ENCODE assay signal across 8 cellular contexts in the genomic region with DNA sequence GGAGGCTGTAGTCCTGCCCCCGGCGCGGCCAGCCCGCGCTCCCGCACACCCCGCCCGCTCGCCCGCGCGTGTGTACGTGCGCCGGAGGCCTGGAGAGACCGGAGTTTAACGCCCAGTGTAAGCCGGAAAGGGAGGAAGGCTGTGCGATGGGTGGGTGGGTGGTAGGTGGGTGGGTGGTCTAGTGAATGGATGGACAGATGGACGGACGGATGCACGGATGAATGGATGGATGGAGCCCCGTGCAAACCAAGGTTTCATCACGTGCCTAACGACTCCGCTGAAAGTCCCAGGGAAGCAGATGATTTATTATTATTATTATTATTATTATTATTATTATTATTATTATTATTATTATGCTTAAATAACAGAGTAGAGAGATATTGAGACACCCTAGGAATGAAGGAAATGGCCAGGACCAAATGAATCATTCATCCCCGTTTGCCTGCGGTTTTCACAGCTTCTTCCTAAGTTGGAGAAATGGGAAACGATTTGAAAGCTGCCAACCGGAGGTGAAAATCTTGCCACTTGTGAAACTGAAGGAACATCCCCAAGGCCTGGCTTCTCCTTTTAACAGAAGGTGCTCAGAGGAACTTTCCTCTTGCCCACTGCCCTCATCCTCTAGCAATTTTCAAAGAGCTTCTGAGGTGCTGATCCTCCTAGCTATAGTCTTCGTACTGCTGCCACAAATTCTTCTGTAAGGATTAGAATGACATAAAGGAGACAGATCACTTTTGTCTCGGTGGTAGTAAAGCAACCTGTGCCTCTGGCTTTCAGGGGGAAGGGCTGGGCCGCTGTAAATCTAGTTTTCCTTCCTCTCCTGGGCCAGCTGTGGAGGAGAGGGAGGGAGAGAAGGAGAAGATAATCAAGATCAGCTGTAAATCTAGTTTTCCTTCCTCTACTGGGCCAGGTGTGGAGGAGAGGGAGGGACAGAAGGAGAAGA. TPM values are rescaled to one million over a fixed set of nuclear protein-coding genes. Genes with fewer than 3 reads are reported as not detected.
DNase-seq lines count a peak whose midpoint lies in the region; ATAC-seq and TF ChIP-seq lines count a peak whose summit lies in the region.

No MANE protein-coding gene starts in this region.

- peak overlapping the region; percentile 72 for H2AFZ ChIP-seq in KMS-11 (ENCODE audit: low read depth)
- H2AFZ ChIP-seq in osteoblast (ENCODE audit: low read length), result no peak overlapping the region

- H3K4me2 ChIP-seq in KMS-11 (peak overlapping the region; percentile 23; the same call in 1 of the 2 replicates), osteoblast (ENCODE audit: insufficient read depth, low read length) (peak overlapping the region; percentile 71)

- no peaks in the 10 kb centered on the region for H3K27me3 ChIP-seq in KMS-11 (ENCODE audit: insufficient read depth, low read depth)
- H3K27me3 ChIP-seq in endodermal cell (ENCODE audit: control insufficient read depth, insufficient read depth, low read length, poor library complexity, severe bottlenecking), result peaks cover 38% of the 10 kb centered on the region
- H3K27me3 ChIP-seq in osteoblast (ENCODE audit: insufficient read depth, low read length), result peaks cover 4% of the 10 kb centered on the region

- H3K36me3 ChIP-seq in KMS-11 (ENCODE audit: insufficient read depth) (no peaks in the 10 kb centered on the region), endodermal cell (ENCODE audit: control insufficient read depth, insufficient read depth, low read length) (no peaks in the 10 kb centered on the region), osteoblast (ENCODE audit: insufficient read depth, low read length) (no peaks in the 10 kb centered on the region)

- no peak for TF ChIP-seq CTCF in CD14-positive monocyte (IDR thresholded peaks at IDR 0.05)
- no peak for TF ChIP-seq CTCF in KMS-11 (conservative IDR thresholded peaks at IDR 0.05; ENCODE audit: low read depth, low read length)
- no peak for TF ChIP-seq CTCF in endodermal cell (conservative IDR thresholded peaks at IDR 0.05)
- no peak for TF ChIP-seq CTCF in osteoblast (IDR thresholded peaks at IDR 0.05; ENCODE audit: extremely low read depth, low read depth, low read length)
- no peak for TF ChIP-seq CTCF in GM20000 (IDR thresholded peaks at IDR 0.05; ENCODE audit: extremely low read depth, missing control alignments)

- H3K4me3 ChIP-seq in KMS-11 (IDR thresholded peaks at IDR 0.05; ENCODE audit: insufficient read depth, low read depth, low read length) (no peak overlapping the region), endodermal cell (ENCODE audit: low read length) (peak overlapping the region; percentile 81), osteoblast (ENCODE audit: insufficient read depth, low read length) (peak overlapping the region; percentile 70)

- no peak for ATAC-seq in HG02884 (IDR thresholded peaks at IDR 0.05; ENCODE audit: unreplicated experiment)

- H4K20me1 ChIP-seq in KMS-11 (ENCODE audit: insufficient read depth) (no peaks in the 10 kb centered on the region), osteoblast (ENCODE audit: insufficient read depth, low read length) (no peaks in the 10 kb centered on the region)

- H3K36me3 Mint-ChIP-seq in CD14-positive monocyte, result no peaks in the 10 kb centered on the region
- no peaks in the 10 kb centered on the region for H3K36me3 Mint-ChIP-seq in endodermal cell (ENCODE audit: low read depth)

- no peak overlapping the region for H3K27ac Mint-ChIP-seq in CD14-positive monocyte
- no peak overlapping the region for H3K27ac Mint-ChIP-seq in endodermal cell

- H3K9ac ChIP-seq in KMS-11, result no peak overlapping the region; the same call in 1 of the 2 replicates
- no peak overlapping the region for H3K9ac ChIP-seq in endodermal cell (ENCODE audit: extremely low read depth, low read length, poor library complexity, severe bottlenecking)

- H3K4me1 ChIP-seq in KMS-11 (ENCODE audit: low read depth, poor library complexity, severe bottlenecking) (no peaks in the 10 kb centered on the region), endodermal cell (ENCODE audit: control insufficient read depth, insufficient read depth, low read length) (no peaks in the 10 kb centered on the region), osteoblast (ENCODE audit: insufficient read depth, low read length) (peaks cover 3% of the 10 kb centered on the region)

- H3K9me3 Mint-ChIP-seq in CD14-positive monocyte (peaks cover 0 to 10% (median 3%) of the 10 kb centered on the region in 7 donors), endodermal cell (no peaks in the 10 kb centered on the region)

- H3K4me1 Mint-ChIP-seq in CD14-positive monocyte (peaks cover 5% of the 10 kb centered on the region), endodermal cell (peaks cover 8% of the 10 kb centered on the region)

- H3K4me3 Mint-ChIP-seq in CD14-positive monocyte (peak overlapping the region; percentile 13 to 79), endodermal cell (peak overlapping the region; percentile 71)

- WGBS in endodermal cell (ENCODE audit: insufficient coverage in 1 of 2, insufficient read length in 1 of 2), 2 experiments, result 21 to 44% methylated on average over 5 to 29 of the region's 33 CpGs

- H3K9me3 ChIP-seq in endodermal cell (ENCODE audit: control insufficient read depth, low read length), result no peaks in the 10 kb centered on the region
- H3K9me3 ChIP-seq in osteoblast (ENCODE audit: low read depth, low read length), result no peaks in the 10 kb centered on the region

- H3K27ac ChIP-seq in KMS-11, result no peak overlapping the region
- no peak overlapping the region for H3K27ac ChIP-seq in endodermal cell (ENCODE audit: low read depth, low read length)
- no peak overlapping the region for H3K27ac ChIP-seq in osteoblast (ENCODE audit: low read depth, low read length)

- no peaks in the 10 kb centered on the region for H3K79me2 ChIP-seq in KMS-11 (ENCODE audit: insufficient read depth, low read depth)
- H3K79me2 ChIP-seq in osteoblast (ENCODE audit: insufficient read depth, low read length), result no peaks in the 10 kb centered on the region

- H3K27me3 Mint-ChIP-seq in CD14-positive monocyte (ENCODE audit: low read depth in 3 of 3), result peaks cover 39 to 46% (median 41%) of the 10 kb centered on the region in 3 donors
- peaks cover 28% of the 10 kb centered on the region for H3K27me3 Mint-ChIP-seq in endodermal cell (ENCODE audit: insufficient read depth)

- intact Hi-C loops in CD14-positive monocyte (cut with micrococcal nuclease), result no loop called here

- DNase-seq in CD14-positive monocyte (ENCODE audit: low spot score), result no peak
- DNase-seq in endodermal cell, result no peak
- peak; percentile 88 for DNase-seq in osteoblast (ENCODE audit: insufficient read length, low spot score, missing footprints)
- DNase-seq in amniotic stem cell (lab: John Stamatoyannopoulos, UW), result no peak
- no peak for DNase-seq in GM20000 (ENCODE audit: low spot score)
- DNase-seq in NCI-H2227 (lab: John Stamatoyannopoulos, UW; ENCODE audit: unreplicated experiment), result no peak

RNA-seq across cellular contexts. Expression of a gene that starts 0.6 kb away (rescaled TPM):
- polyA plus RNA-seq in CD14-positive monocyte, result not detected
- 1 to 10 TPM; 1.0 to 1.1 TPM for total RNA-seq in endodermal cell
- 0.46 TPM for polyA plus RNA-seq in endodermal cell (2013, experiment 1 of 2)
- polyA plus RNA-seq in endodermal cell (2013, experiment 2 of 2), result 0.58 TPM
- total RNA-seq in osteoblast, result 0.36 and 0.59 TPM in 2 replicates
